Comparison of ENCODE assay signal across 19 cellular contexts in the genomic region with DNA sequence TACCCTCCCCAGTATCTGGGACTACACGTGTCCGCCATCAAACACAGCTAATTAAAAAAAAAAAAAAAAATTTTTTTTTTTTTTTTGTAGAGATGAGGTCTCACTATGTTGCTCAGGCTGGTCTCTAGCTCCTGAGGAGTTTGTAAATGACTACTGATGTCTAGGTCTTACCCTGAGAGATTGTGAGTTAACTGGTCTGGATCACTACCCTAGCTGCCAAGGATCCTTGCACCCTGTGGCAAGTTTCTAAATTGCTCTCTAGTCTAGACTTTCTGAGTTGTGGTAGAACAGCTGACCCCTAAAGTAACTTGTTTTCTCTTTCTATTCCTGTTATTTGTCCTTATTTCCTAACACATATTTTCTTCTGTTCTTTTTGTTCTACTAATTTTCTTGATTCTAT. TPM values are rescaled to one million over a fixed set of nuclear protein-coding genes. Genes with fewer than 3 reads are reported as not detected.
DNase-seq lines count a peak whose midpoint lies in the region; ATAC-seq and TF ChIP-seq lines count a peak whose summit lies in the region.
"Had no signal": no experiment of that assay in that cellular context is flagged by ENCODE, and none has a peak within 500 bp of the region (broad histone marks: within the 10 kb centered on the region; RNA-seq: fewer than 3 reads in every experiment).

No MANE protein-coding gene starts in this region.

- no peaks in the 10 kb centered on the region for H3K9me3 ChIP-seq in right atrium auricular region

- H3K27me3 Mint-ChIP-seq in activated CD8-positive, alpha-beta T cell treated with anti-CD3 and anti-CD28 coated beads for 36 hours: no peaks in the 10 kb centered on the region
- H3K27me3 Mint-ChIP-seq in activated CD8-positive, alpha-beta T cell treated with anti-CD3 and anti-CD28 coated beads, Interleukin-2, amount 10 ng/mL, durations not matched to agents 7 days and 5 days (ENCODE audit: low read depth): no peaks in the 10 kb centered on the region
- H3K27me3 Mint-ChIP-seq in activated T-helper 17 cell treated with anti-CD3 and anti-CD28 coated beads, Interleukin-2, amount 50 U/mL, for 72 hours: no peaks in the 10 kb centered on the region
- H3K27me3 Mint-ChIP-seq: CD8-positive, alpha-beta memory T cell had no signal

- no peak overlapping the region for H3K4me3 Mint-ChIP-seq in activated CD8-positive, alpha-beta T cell treated with anti-CD3 and anti-CD28 coated beads for 36 hours
- H3K4me3 Mint-ChIP-seq in activated CD8-positive, alpha-beta T cell treated with anti-CD3 and anti-CD28 coated beads, Interleukin-2, amount 10 ng/mL, durations not matched to agents 7 days and 5 days: no peak overlapping the region
- no peak overlapping the region for H3K4me3 Mint-ChIP-seq in activated T-helper 17 cell treated with anti-CD3 and anti-CD28 coated beads, Interleukin-2, amount 50 U/mL, for 72 hours
- H3K4me3 Mint-ChIP-seq: CD8-positive, alpha-beta memory T cell had no signal

- intact Hi-C loops in activated CD8-positive, alpha-beta T cell treated with anti-CD3 and anti-CD28 coated beads for 36 hours (cut with micrococcal nuclease): no loop called here

- no peak for DNase-seq in activated CD8-positive, alpha-beta T cell treated with anti-CD3 and anti-CD28 coated beads for 36 hours
- DNase-seq in activated CD8-positive, alpha-beta T cell treated with anti-CD3 and anti-CD28 coated beads, Interleukin-2, amount 10 ng/mL, durations not matched to agents 7 days and 5 days: no peak
- DNase-seq in T1000 (lab: John Stamatoyannopoulos, UW): no peak
- no peak for DNase-seq in right atrium auricular region (ENCODE audit: low spot score)
- DNase-seq: CD8-positive, alpha-beta memory T cell; DND-41; GM23248; NCI-H1436; NCI-H2029; NCI-H2171 treated with DMSO at 0.1 percent for 48 hours; NCI-H774; RPMI8226; SIG-M5 had no signal

- no peaks in the 10 kb centered on the region for H3K36me3 ChIP-seq in right atrium auricular region

- H3K27me3 ChIP-seq in right atrium auricular region: no peaks in the 10 kb centered on the region

- no peak for ATAC-seq in activated CD8-positive, alpha-beta T cell treated with anti-CD3 and anti-CD28 coated beads for 36 hours
- ATAC-seq in activated CD8-positive, alpha-beta T cell treated with anti-CD3 and anti-CD28 coated beads, Interleukin-2, amount 10 ng/mL, durations not matched to agents 7 days and 5 days: no peak
- ATAC-seq in GM18505 (IDR thresholded peaks at IDR 0.05; ENCODE audit: unreplicated experiment) (peak; percentile 64), HG02759 (IDR thresholded peaks at IDR 0.05; ENCODE audit: unreplicated experiment) (peak; percentile 66), HG02938 (IDR thresholded peaks at IDR 0.05; ENCODE audit: unreplicated experiment) (no peak)
- peak; percentile 40 for ATAC-seq in activated T-helper 17 cell treated with anti-CD3 and anti-CD28 coated beads, Interleukin-2, amount 50 U/mL, for 72 hours (replicated peaks)
- ATAC-seq: HCT116 had no signal

- no peak for TF ChIP-seq CTCF in activated CD8-positive, alpha-beta T cell treated with anti-CD3 and anti-CD28 coated beads for 36 hours (IDR thresholded peaks at IDR 0.05)
- no peak for TF ChIP-seq CTCF in right atrium auricular region (IDR thresholded peaks at IDR 0.05)

- peaks cover 9% of the 10 kb centered on the region for H3K36me3 Mint-ChIP-seq in activated CD8-positive, alpha-beta T cell treated with anti-CD3 and anti-CD28 coated beads for 36 hours (ENCODE audit: low read depth)
- peaks cover 37% of the 10 kb centered on the region for H3K36me3 Mint-ChIP-seq in activated CD8-positive, alpha-beta T cell treated with anti-CD3 and anti-CD28 coated beads, Interleukin-2, amount 10 ng/mL, durations not matched to agents 7 days and 5 days (ENCODE audit: low read depth)
- H3K36me3 Mint-ChIP-seq in activated T-helper 17 cell treated with anti-CD3 and anti-CD28 coated beads, Interleukin-2, amount 50 U/mL, for 72 hours (ENCODE audit: low read depth): peaks cover 53% of the 10 kb centered on the region

- TF ChIP-seq POLR2A in GM18505 (IDR thresholded peaks at IDR 0.05; ENCODE audit: borderline replicate concordance, extremely low read depth, insufficient read depth, insufficient read length): no peak

- peak overlapping the region; percentile 40 for H3K27ac Mint-ChIP-seq in activated CD8-positive, alpha-beta T cell treated with anti-CD3 and anti-CD28 coated beads for 36 hours
- H3K27ac Mint-ChIP-seq in activated CD8-positive, alpha-beta T cell treated with anti-CD3 and anti-CD28 coated beads, Interleukin-2, amount 10 ng/mL, durations not matched to agents 7 days and 5 days: no peak overlapping the region
- H3K27ac Mint-ChIP-seq in activated T-helper 17 cell treated with anti-CD3 and anti-CD28 coated beads, Interleukin-2, amount 50 U/mL, for 72 hours: no peak overlapping the region

- POLR2A ChIA-PET in activated CD8-positive, alpha-beta T cell treated with anti-CD3 and anti-CD28 coated beads for 36 hours (lab: Charles Lee): interaction anchor here (1.0 kb wide), 1 partner anchor 28 kb away, joined by 3 read pairs; no protein-coding TSS in a partner anchor
- POLR2A ChIA-PET in activated CD8-positive, alpha-beta T cell treated with anti-CD3 and anti-CD28 coated beads, Interleukin-2, amount 10 ng/mL, durations not matched to agents 7 days and 5 days (lab: Charles Lee): no interaction called here

- no peak overlapping the region for H3K27ac ChIP-seq in right atrium auricular region
- H3K27ac ChIP-seq: GM23248, HL-60 had no signal

- H3K9me3 Mint-ChIP-seq in activated CD8-positive, alpha-beta T cell treated with anti-CD3 and anti-CD28 coated beads for 36 hours: no peaks in the 10 kb centered on the region
- no peaks in the 10 kb centered on the region for H3K9me3 Mint-ChIP-seq in activated CD8-positive, alpha-beta T cell treated with anti-CD3 and anti-CD28 coated beads, Interleukin-2, amount 10 ng/mL, durations not matched to agents 7 days and 5 days (ENCODE audit: insufficient read depth)
- no peaks in the 10 kb centered on the region for H3K9me3 Mint-ChIP-seq in activated T-helper 17 cell treated with anti-CD3 and anti-CD28 coated beads, Interleukin-2, amount 50 U/mL, for 72 hours
- H3K9me3 Mint-ChIP-seq: CD8-positive, alpha-beta memory T cell had no signal

- no peak overlapping the region for H3K4me3 ChIP-seq in right atrium auricular region
- H3K4me3 ChIP-seq: GM23248 had no signal

- CTCF ChIA-PET in activated CD8-positive, alpha-beta T cell treated with anti-CD3 and anti-CD28 coated beads for 36 hours (lab: Charles Lee): interaction anchor here (0.6 kb wide), 1 partner anchor 39 kb away, joined by 3 read pairs; no protein-coding TSS in a partner anchor
- CTCF ChIA-PET in activated CD8-positive, alpha-beta T cell treated with anti-CD3 and anti-CD28 coated beads, Interleukin-2, amount 10 ng/mL, durations not matched to agents 7 days and 5 days (lab: Charles Lee): no interaction called here

- H3K4me1 Mint-ChIP-seq in activated CD8-positive, alpha-beta T cell treated with anti-CD3 and anti-CD28 coated beads for 36 hours (ENCODE audit: low read depth): peaks cover 4% of the 10 kb centered on the region
- no peaks in the 10 kb centered on the region for H3K4me1 Mint-ChIP-seq in activated CD8-positive, alpha-beta T cell treated with anti-CD3 and anti-CD28 coated beads, Interleukin-2, amount 10 ng/mL, durations not matched to agents 7 days and 5 days (ENCODE audit: low read depth)
- no peaks in the 10 kb centered on the region for H3K4me1 Mint-ChIP-seq in activated T-helper 17 cell treated with anti-CD3 and anti-CD28 coated beads, Interleukin-2, amount 50 U/mL, for 72 hours
- H3K4me1 Mint-ChIP-seq: CD8-positive, alpha-beta memory T cell had no signal

- H3K4me1 ChIP-seq in right atrium auricular region: no peaks in the 10 kb centered on the region

RNA-seq across cellular contexts. Expression of gene ABHD3, which starts 44.5 kb away (rescaled TPM):
- 10 to 100 TPM; 17.8 to 18.0 TPM for total RNA-seq in activated CD8-positive, alpha-beta T cell treated with anti-CD3 and anti-CD28 coated beads for 36 hours
- 10 to 100 TPM; 54.0 to 57.5 TPM for total RNA-seq in activated CD8-positive, alpha-beta T cell treated with anti-CD3 and anti-CD28 coated beads, Interleukin-2, amount 10 ng/mL, durations not matched to agents 7 days and 5 days
- 10 to 100 TPM; 28.9 to 48.4 TPM for total RNA-seq in activated T-helper 17 cell treated with anti-CD3 and anti-CD28 coated beads, Interleukin-2, amount 50 U/mL, for 72 hours
- 1 to 10 TPM; 2.0 to 8.4 TPM for total RNA-seq in right atrium auricular region

RNA-seq across cellular contexts. Expression of gene SNRPD1, which starts 48.0 kb away (rescaled TPM):
- total RNA-seq in activated CD8-positive, alpha-beta T cell treated with anti-CD3 and anti-CD28 coated beads for 36 hours: 100 to 1,000 TPM; 148 to 159 TPM
- 100 to 1,000 TPM; 102 to 114 TPM for total RNA-seq in activated CD8-positive, alpha-beta T cell treated with anti-CD3 and anti-CD28 coated beads, Interleukin-2, amount 10 ng/mL, durations not matched to agents 7 days and 5 days
- 100 to 1,000 TPM in 1 of 2 donors, 10 to 100 TPM in 1; 69.2 to 134 TPM for total RNA-seq in activated T-helper 17 cell treated with anti-CD3 and anti-CD28 coated beads, Interleukin-2, amount 50 U/mL, for 72 hours
- 1 to 10 TPM; 3.2 to 4.4 TPM for total RNA-seq in right atrium auricular region

RNA-seq across cellular contexts. Expression of gene ESCO1, which starts 59.6 kb away (rescaled TPM):
- 10 to 100 TPM; 21.8 to 23.1 TPM for total RNA-seq in activated CD8-positive, alpha-beta T cell treated with anti-CD3 and anti-CD28 coated beads for 36 hours
- total RNA-seq in activated CD8-positive, alpha-beta T cell treated with anti-CD3 and anti-CD28 coated beads, Interleukin-2, amount 10 ng/mL, durations not matched to agents 7 days and 5 days: 10 to 100 TPM; 18.1 to 20.5 TPM
- total RNA-seq in activated T-helper 17 cell treated with anti-CD3 and anti-CD28 coated beads, Interleukin-2, amount 50 U/mL, for 72 hours: 10 to 100 TPM; 20.4 to 28.7 TPM
- total RNA-seq in right atrium auricular region: 10 to 100 TPM in 1 of 2 donors, 1 to 10 TPM in 1; 8.8 to 13.6 TPM

Comparison
In these comparisons a context has a peak if more than half of its experiments do, and no peak if none do; other contexts are left out.
1. ATAC-seq: peak in GM18505 (single experiment), HG02759 (single experiment) and activated T-helper 17 cell treated with anti-CD3 and anti-CD28 coated beads, Interleukin-2, amount 50 U/mL, for 72 hours (single experiment); none in activated CD8-positive, alpha-beta T cell treated with anti-CD3 and anti-CD28 coated beads for 36 hours (single experiment), activated CD8-positive, alpha-beta T cell treated with anti-CD3 and anti-CD28 coated beads, Interleukin-2, amount 10 ng/mL, durations not matched to agents 7 days and 5 days (single experiment) and HG02938 (single experiment).
2. RNA of gene SNRPD1, which starts 48.0 kb away (total RNA-seq): 148 to 159 TPM in activated CD8-positive, alpha-beta T cell treated with anti-CD3 and anti-CD28 coated beads for 36 hours, 69.2 to 134 TPM in activated T-helper 17 cell treated with anti-CD3 and anti-CD28 coated beads, Interleukin-2, amount 50 U/mL, for 72 hours and 102 to 114 TPM in activated CD8-positive, alpha-beta T cell treated with anti-CD3 and anti-CD28 coated beads, Interleukin-2, amount 10 ng/mL, durations not matched to agents 7 days and 5 days; 3.2 to 4.4 TPM in right atrium auricular region; every median in the first group is over 10 times any median in the second.